In genomic region chr13:105572401-105572800, GRCh38 we compare ENCODE assay signal across 20 cellular contexts.
"Had no signal": no experiment of that assay in that cellular context is flagged by ENCODE, and none has a peak within 500 bp of the region (broad histone marks: within the 10 kb centered on the region; RNA-seq: fewer than 3 reads in every experiment).

No MANE protein-coding gene starts in this region.

- H3K36me3 ChIP-seq: cardiac muscle cell, esophagus squamous epithelium, gastrocnemius medialis, heart left ventricle, transverse colon had no signal

- DNase-seq: activated CD4-positive, alpha-beta T cell treated with anti-CD3 and anti-CD28 coated beads, Interleukin-2, amount 50 U/mL, for 1 hour; activated CD8-positive, alpha-beta memory T cell treated with anti-CD3 and anti-CD28 coated beads for 24 hours; activated naive CD4-positive, alpha-beta T cell; activated naive CD8-positive, alpha-beta T cell treated with anti-CD3 and anti-CD28 coated beads, Interleukin-2, amount 10 ng/mL, durations not matched to agents 7 days and 5 days; aorta; esophagus squamous epithelium; gastrocnemius medialis; heart left ventricle; naive thymus-derived CD8-positive, alpha-beta T cell; retina; stimulated activated CD4-positive, alpha-beta T cell treated with anti-CD3 and anti-CD28 coated beads, Interleukin-15, amount 100 ng/mL, for 24 hours; stimulated activated CD4-positive, alpha-beta T cell treated with anti-CD3 and anti-CD28 coated beads, Interleukin-4, amount 100 ng/mL, for 1 hour; stimulated activated naive B cell treated with anti-CD40 and anti-IgM and Interleukin-4, amounts not matched to agents 10 μg/mL and 1 μg/mL and 100 μg/mL, for 72 hours; substantia nigra; SW 1271; transverse colon had no signal

- H3K4me1 ChIP-seq: esophagus squamous epithelium, gastrocnemius medialis, heart left ventricle, transverse colon had no signal

- H3K27me3 Mint-ChIP-seq: activated naive CD8-positive, alpha-beta T cell treated with anti-CD3 and anti-CD28 coated beads, Interleukin-2, amount 10 ng/mL, durations not matched to agents 7 days and 5 days; stimulated activated naive B cell treated with anti-CD40 and anti-IgM and Interleukin-4, amounts not matched to agents 10 μg/mL and 1 μg/mL and 100 μg/mL, for 72 hours had no signal

- FAIRE-seq: endometrium had no signal

- H3K4me1 Mint-ChIP-seq: activated naive CD8-positive, alpha-beta T cell treated with anti-CD3 and anti-CD28 coated beads, Interleukin-2, amount 10 ng/mL, durations not matched to agents 7 days and 5 days; naive thymus-derived CD8-positive, alpha-beta T cell; stimulated activated naive B cell treated with anti-CD40 and anti-IgM and Interleukin-4, amounts not matched to agents 10 μg/mL and 1 μg/mL and 100 μg/mL, for 72 hours had no signal

- ATAC-seq: gastrocnemius medialis; heart left ventricle; left lobe of liver; naive thymus-derived CD8-positive, alpha-beta T cell; stimulated activated naive B cell treated with anti-CD40 and anti-IgM and Interleukin-4, amounts not matched to agents 10 μg/mL and 1 μg/mL and 100 μg/mL, for 72 hours had no signal

- H3K27ac Mint-ChIP-seq: activated naive CD8-positive, alpha-beta T cell treated with anti-CD3 and anti-CD28 coated beads, Interleukin-2, amount 10 ng/mL, durations not matched to agents 7 days and 5 days; activated T-helper 1 cell treated with anti-CD3 and anti-CD28 coated beads, Interleukin-12 subunit alpha, Interleukin-12 subunit beta, Interleukin-2, Interleukin-4 antibody, amounts not matched to agents 30 ng/mL and 10 ng/mL and 1 ng/mL, durations not matched to agents 14 hours and 24 hours and 36 hours; naive thymus-derived CD8-positive, alpha-beta T cell; stimulated activated naive B cell treated with anti-CD40 and anti-IgM and Interleukin-4, amounts not matched to agents 10 μg/mL and 1 μg/mL and 100 μg/mL, for 72 hours had no signal

- H3K27me3 ChIP-seq: cardiac muscle cell, esophagus squamous epithelium, gastrocnemius medialis, heart left ventricle, transverse colon had no signal

- H3K4me3 Mint-ChIP-seq: activated naive CD8-positive, alpha-beta T cell treated with anti-CD3 and anti-CD28 coated beads, Interleukin-2, amount 10 ng/mL, durations not matched to agents 7 days and 5 days; activated T-helper 1 cell treated with anti-CD3 and anti-CD28 coated beads, Interleukin-12 subunit alpha, Interleukin-12 subunit beta, Interleukin-2, Interleukin-4 antibody, amounts not matched to agents 30 ng/mL and 10 ng/mL and 1 ng/mL, durations not matched to agents 14 hours and 24 hours and 36 hours; naive thymus-derived CD8-positive, alpha-beta T cell; stimulated activated naive B cell treated with anti-CD40 and anti-IgM and Interleukin-4, amounts not matched to agents 10 μg/mL and 1 μg/mL and 100 μg/mL, for 72 hours had no signal

- H3K9me3 ChIP-seq: esophagus squamous epithelium, gastrocnemius medialis, transverse colon had no signal

- H3K27ac ChIP-seq: cardiac muscle cell, esophagus squamous epithelium, gastrocnemius medialis, heart left ventricle, transverse colon had no signal

- H3K4me3 ChIP-seq: cardiac muscle cell, esophagus squamous epithelium, gastrocnemius medialis, heart left ventricle, transverse colon had no signal

- H3K36me3 Mint-ChIP-seq: activated naive CD8-positive, alpha-beta T cell treated with anti-CD3 and anti-CD28 coated beads, Interleukin-2, amount 10 ng/mL, durations not matched to agents 7 days and 5 days; naive thymus-derived CD8-positive, alpha-beta T cell; stimulated activated naive B cell treated with anti-CD40 and anti-IgM and Interleukin-4, amounts not matched to agents 10 μg/mL and 1 μg/mL and 100 μg/mL, for 72 hours had no signal
